30 cellular contexts compared by ENCODE assay signal in genomic region chr17:58092797-58093385, GRCh38. TPM values are rescaled to one million over a fixed set of nuclear protein-coding genes. Genes with fewer than 3 reads are reported as not detected.
DNase-seq lines count a peak whose midpoint lies in the region; ATAC-seq and TF ChIP-seq lines count a peak whose summit lies in the region.
"Had no signal": no experiment of that assay in that cellular context is flagged by ENCODE, and none has a peak within 500 bp of the region (broad histone marks: within the 10 kb centered on the region; RNA-seq: fewer than 3 reads in every experiment).

No MANE protein-coding gene starts in this region.

- 79 to 86% methylated on average over 7 of the region's 7 CpGs for WGBS in endodermal cell (ENCODE audit: insufficient coverage in 1 of 2, insufficient read length in 1 of 2), 2 experiments

- TF ChIP-seq CTCF in endodermal cell (conservative IDR thresholded peaks at IDR 0.05) (no peak), osteocyte (IDR thresholded peaks at IDR 0.05) (no peak)

- peak overlapping the region; percentile 62 for H3K27ac Mint-ChIP-seq in activated naive CD8-positive, alpha-beta T cell
- no peak overlapping the region for H3K27ac Mint-ChIP-seq in activated naive CD8-positive, alpha-beta T cell treated with anti-CD3 and anti-CD28 coated beads for 36 hours
- H3K27ac Mint-ChIP-seq in endodermal cell (no peak overlapping the region), osteocyte (ENCODE audit: unreplicated experiment) (no peak overlapping the region)

- H3K36me3 ChIP-seq in endodermal cell (ENCODE audit: control insufficient read depth, insufficient read depth, low read length) = peaks cover 67% of the 10 kb centered on the region

- peaks cover 2% of the 10 kb centered on the region for H3K36me3 Mint-ChIP-seq in activated naive CD8-positive, alpha-beta T cell
- H3K36me3 Mint-ChIP-seq in activated naive CD8-positive, alpha-beta T cell treated with anti-CD3 and anti-CD28 coated beads for 36 hours = peaks cover 18% of the 10 kb centered on the region
- peaks cover 66% of the 10 kb centered on the region for H3K36me3 Mint-ChIP-seq in endodermal cell (ENCODE audit: low read depth)
- H3K36me3 Mint-ChIP-seq in osteocyte (ENCODE audit: unreplicated experiment) = peaks cover 38% of the 10 kb centered on the region

- H3K9me3 Mint-ChIP-seq in activated naive CD8-positive, alpha-beta T cell (ENCODE audit: low read depth) = no peaks in the 10 kb centered on the region
- H3K9me3 Mint-ChIP-seq in activated naive CD8-positive, alpha-beta T cell treated with anti-CD3 and anti-CD28 coated beads for 36 hours = no peaks in the 10 kb centered on the region
- H3K9me3 Mint-ChIP-seq in endodermal cell = no peaks in the 10 kb centered on the region
- no peaks in the 10 kb centered on the region for H3K9me3 Mint-ChIP-seq in osteocyte (ENCODE audit: unreplicated experiment)

- H3K27me3 Mint-ChIP-seq in activated naive CD8-positive, alpha-beta T cell = no peaks in the 10 kb centered on the region
- no peaks in the 10 kb centered on the region for H3K27me3 Mint-ChIP-seq in activated naive CD8-positive, alpha-beta T cell treated with anti-CD3 and anti-CD28 coated beads for 36 hours
- H3K27me3 Mint-ChIP-seq in endodermal cell (ENCODE audit: insufficient read depth) = no peaks in the 10 kb centered on the region
- no peaks in the 10 kb centered on the region for H3K27me3 Mint-ChIP-seq in osteocyte (ENCODE audit: unreplicated experiment)
- H3K27me3 Mint-ChIP-seq: activated CD8-positive, alpha-beta memory T cell treated with anti-CD3 and anti-CD28 coated beads, Interleukin-2, amount 10 ng/mL, durations not matched to agents 7 days and 5 days had no signal

- peaks cover 27% of the 10 kb centered on the region for H3K4me1 Mint-ChIP-seq in activated naive CD8-positive, alpha-beta T cell (ENCODE audit: low read depth)
- H3K4me1 Mint-ChIP-seq in activated naive CD8-positive, alpha-beta T cell treated with anti-CD3 and anti-CD28 coated beads for 36 hours = peaks cover 22% of the 10 kb centered on the region
- peaks cover 34% of the 10 kb centered on the region for H3K4me1 Mint-ChIP-seq in endodermal cell
- no peaks in the 10 kb centered on the region for H3K4me1 Mint-ChIP-seq in osteocyte (ENCODE audit: unreplicated experiment)

- no peak overlapping the region for H3K9ac ChIP-seq in endodermal cell (ENCODE audit: extremely low read depth, low read length, poor library complexity, severe bottlenecking)
- H3K9ac ChIP-seq: KMS-11 had no signal

- no peak overlapping the region for H3K4me3 ChIP-seq in endodermal cell (ENCODE audit: low read length)
- H3K4me3 ChIP-seq: hepatocyte, smooth muscle cell, thyroid gland had no signal

- H3K27ac ChIP-seq in endodermal cell (ENCODE audit: low read depth, low read length) = no peak overlapping the region
- H3K27ac ChIP-seq: epithelial cell of prostate, hepatocyte, KMS-11, thyroid gland had no signal

- H3K4me1 ChIP-seq in endodermal cell (ENCODE audit: control insufficient read depth, insufficient read depth, low read length) = no peaks in the 10 kb centered on the region
- H3K4me1 ChIP-seq: thyroid gland had no signal

- no peaks in the 10 kb centered on the region for H3K9me3 ChIP-seq in endodermal cell (ENCODE audit: control insufficient read depth, low read length)
- H3K9me3 ChIP-seq: thyroid gland had no signal

- ATAC-seq in GM19455 (IDR thresholded peaks at IDR 0.05; ENCODE audit: unreplicated experiment) = no peak
- ATAC-seq: activated CD8-positive, alpha-beta memory T cell treated with anti-CD3 and anti-CD28 coated beads, Interleukin-2, amount 10 ng/mL, durations not matched to agents 7 days and 5 days; left ventricle myocardium superior had no signal

- no peaks in the 10 kb centered on the region for H3K27me3 ChIP-seq in endodermal cell (ENCODE audit: control insufficient read depth, insufficient read depth, low read length, poor library complexity, severe bottlenecking)
- H3K27me3 ChIP-seq: hepatocyte, thyroid gland had no signal

- no peak for DNase-seq in activated naive CD8-positive, alpha-beta T cell treated with anti-CD3 and anti-CD28 coated beads for 36 hours
- peak; percentile 61 for DNase-seq in NCI-H69 (lab: John Stamatoyannopoulos, UW)
- peak; percentile 13 for DNase-seq in endodermal cell
- DNase-seq in osteocyte (ENCODE audit: extremely low spot score, unreplicated experiment) = peak; percentile 66
- no peak for DNase-seq in Ammon's horn (ENCODE audit: low spot score)
- no peak for DNase-seq in kidney tubule cell (ENCODE audit: low spot score)
- DNase-seq: activated effector memory CD4-positive, alpha-beta T cell treated with anti-CD3 and anti-CD28 coated beads, Interleukin-2, amount 50 U/mL, for 16 hours; amygdala; central memory CD4-positive, alpha-beta T cell; foreskin fibroblast; GF-D8; left ventricle myocardium superior; MV-4-11; NCI-H1694 treated with DMSO at 0.1 percent for 48 hours; NCI-H226; NCI-H82; SHP77 treated with DMSO at 0.1 percent for 48 hours; stimulated activated CD4-positive, alpha-beta T cell treated with anti-CD3 and anti-CD28 coated beads, Interleukin-2, amount 100 ng/mL, for 48 hours; stimulated activated naive CD4-positive, alpha-beta T cell treated with Interleukin-2 at 50 U/mL for 16 hours; SW 1271; thyroid gland had no signal

- H3K4me3 Mint-ChIP-seq in activated naive CD8-positive, alpha-beta T cell = no peak overlapping the region
- H3K4me3 Mint-ChIP-seq in activated naive CD8-positive, alpha-beta T cell treated with anti-CD3 and anti-CD28 coated beads for 36 hours = no peak overlapping the region
- H3K4me3 Mint-ChIP-seq in endodermal cell = no peak overlapping the region
- H3K4me3 Mint-ChIP-seq in osteocyte (ENCODE audit: unreplicated experiment) = no peak overlapping the region
- H3K4me3 Mint-ChIP-seq: activated CD8-positive, alpha-beta memory T cell treated with anti-CD3 and anti-CD28 coated beads, Interleukin-2, amount 10 ng/mL, durations not matched to agents 7 days and 5 days had no signal

RNA-seq across cellular contexts. Expression of gene DYNLL2, which starts 9.7 kb away (rescaled TPM):
- 10 to 100 TPM; 33.4 to 33.5 TPM for total RNA-seq in activated naive CD8-positive, alpha-beta T cell treated with anti-CD3 and anti-CD28 coated beads for 36 hours
- total RNA-seq in endodermal cell (10 to 100 TPM; 47.9 to 69.3 TPM), osteocyte (18.8 and 20.5 TPM in 2 replicates)
- 54.8 TPM for polyA plus RNA-seq in endodermal cell (2013, experiment 1 of 2)
- 49.1 TPM for polyA plus RNA-seq in endodermal cell (2013, experiment 2 of 2)

RNA-seq across cellular contexts. Expression of gene OR4D1, which starts 55.3 kb away (rescaled TPM):
- total RNA-seq in activated naive CD8-positive, alpha-beta T cell treated with anti-CD3 and anti-CD28 coated beads for 36 hours = under 1 TPM; 0.14 to 0.22 TPM
- under 1 TPM; 0.07 to 0.22 TPM for total RNA-seq in endodermal cell
- 0.04 TPM for polyA plus RNA-seq in endodermal cell (2013, experiment 1 of 2)
- polyA plus RNA-seq in endodermal cell (2013, experiment 2 of 2) = 0.04 TPM
- total RNA-seq in osteocyte = 0.11 TPM in 1 of 2 replicates, not detected in the other
- total RNA-seq: dermis microvascular lymphatic vessel endothelial cell, hepatocyte, left ventricle myocardium superior, renal cortical epithelial cell, smooth muscle cell, thyroid gland had no signal
- polyA plus RNA-seq: hepatocyte, smooth muscle cell had no signal

Comparison
In these comparisons a context has a peak if more than half of its experiments do, and no peak if none do; other contexts are left out.
1. DNase-seq: peak in NCI-H69 (single experiment), endodermal cell (single experiment) and osteocyte (single experiment); none in activated naive CD8-positive, alpha-beta T cell treated with anti-CD3 and anti-CD28 coated beads for 36 hours (single experiment), Ammon's horn (single experiment) and kidney tubule cell (single experiment).